In genomic region chr18:6362559-6363129, GRCh38 we compare ENCODE assay signal across 14 cellular contexts.
"Had no signal": no experiment of that assay in that cellular context is flagged by ENCODE, and none has a peak within 500 bp of the region (broad histone marks: within the 10 kb centered on the region; RNA-seq: fewer than 3 reads in every experiment).

No MANE protein-coding gene starts in this region.

- H3K27me3 ChIP-seq: hepatocyte, spleen had no signal

- DNase-seq: activated CD4-positive, alpha-beta T cell treated with anti-CD3 and anti-CD28 coated beads, Interleukin-2, amount 50 U/mL, for 4 hours; activated effector memory CD4-positive, alpha-beta T cell treated with Interleukin-2 at 50 U/mL for 16 hours; activated T-cell treated with anti-CD3 and anti-CD28 coated beads, Interleukin-2, amount 50 U/mL, for 1 hour; amniotic stem cell; dermis blood vessel endothelial cell; erythroblast; kidney glomerular epithelial cell; midbrain; naive B cell; spleen; T-helper 2 cell had no signal

- H3K36me3 ChIP-seq: prostate gland, spleen had no signal

- H3K4me3 ChIP-seq: hepatocyte, lung, prostate gland, spleen had no signal

- H3K4me1 ChIP-seq: prostate gland, spleen had no signal

- H3K4me2 ChIP-seq: hepatocyte had no signal

- H3K27ac ChIP-seq: hepatocyte, prostate gland, spleen had no signal

- H2AFZ ChIP-seq: hepatocyte had no signal

- H3K9me3 ChIP-seq: prostate gland, spleen had no signal
